ENCODE assay signal across 18 cellular contexts in genomic region chr13:75196112-75196855, GRCh38.
A peak's percentile ranks its signal among the peaks of the same experiment; 100 is the strongest.
DNase-seq lines count a peak whose midpoint lies in the region; TF ChIP-seq lines count a peak whose summit lies in the region.
"Had no signal": no experiment of that assay in that cellular context is flagged by ENCODE, and none has a peak within 500 bp of the region (broad histone marks: within the 10 kb centered on the region; RNA-seq: fewer than 3 reads in every experiment).

No MANE protein-coding gene starts in this region.

- peaks cover 55% of the 10 kb centered on the region for H3K4me1 Mint-ChIP-seq in chondrocyte (ENCODE audit: low read depth)
- H3K4me1 Mint-ChIP-seq in activated T-cell treated with anti-CD3 and anti-CD28 coated beads, Interleukin-2, amount 50 U/mL, for 24 hours (ENCODE audit: low read depth), result no peaks in the 10 kb centered on the region
- H3K4me1 Mint-ChIP-seq: CD4-positive, alpha-beta memory T cell had no signal

- H3K4me2 ChIP-seq in mesenchymal stem cell (ENCODE audit: low read length, poor library complexity, severe bottlenecking), result peak overlapping the region; percentile 26

- peak overlapping the region; percentile 58 for H3K4me3 Mint-ChIP-seq in chondrocyte (ENCODE audit: unreplicated experiment)
- H3K4me3 Mint-ChIP-seq in activated T-cell treated with anti-CD3 and anti-CD28 coated beads, Interleukin-2, amount 50 U/mL, for 24 hours, result no peak overlapping the region
- H3K4me3 Mint-ChIP-seq: activated CD8-positive, alpha-beta T cell treated with anti-CD3 and anti-CD28 coated beads, Interleukin-2, amount 10 ng/mL, durations not matched to agents 7 days and 5 days; CD4-positive, alpha-beta memory T cell had no signal

- H2BK120ac ChIP-seq in mesenchymal stem cell (ENCODE audit: low read depth, low read length), result no peak overlapping the region

- H2BK15ac ChIP-seq in mesenchymal stem cell (ENCODE audit: low read depth, poor library complexity, severe bottlenecking), result no peak overlapping the region

- no peak overlapping the region for H4K91ac ChIP-seq in mesenchymal stem cell (ENCODE audit: low read length)

- H2AFZ ChIP-seq in mesenchymal stem cell (ENCODE audit: low read depth, low read length), result no peak overlapping the region

- H3K4me3 ChIP-seq in mesenchymal stem cell (ENCODE audit: insufficient read depth in 1 of 2, low read depth in 1 of 2, low read length in 2 of 2), result no peak overlapping the region

- no peaks in the 10 kb centered on the region for H3K79me1 ChIP-seq in mesenchymal stem cell (replicated peaks; ENCODE audit: low read length, poor library complexity, severe bottlenecking)

- H3K27me3 Mint-ChIP-seq in chondrocyte (ENCODE audit: low read depth), result no peaks in the 10 kb centered on the region
- H3K27me3 Mint-ChIP-seq in activated T-cell treated with anti-CD3 and anti-CD28 coated beads, Interleukin-2, amount 50 U/mL, for 24 hours, result peaks cover 28% of the 10 kb centered on the region

- peak overlapping the region; percentile 95 for H3K27ac Mint-ChIP-seq in chondrocyte (ENCODE audit: unreplicated experiment)
- no peak overlapping the region for H3K27ac Mint-ChIP-seq in activated T-cell treated with anti-CD3 and anti-CD28 coated beads, Interleukin-2, amount 50 U/mL, for 24 hours
- H3K27ac Mint-ChIP-seq: activated CD8-positive, alpha-beta T cell treated with anti-CD3 and anti-CD28 coated beads, Interleukin-2, amount 10 ng/mL, durations not matched to agents 7 days and 5 days; CD4-positive, alpha-beta memory T cell had no signal

- no peak overlapping the region for H3K18ac ChIP-seq in mesenchymal stem cell (ENCODE audit: low read depth in 1 of 2, low read length in 2 of 2)

- TF ChIP-seq POLR2A in erythroblast (IDR thresholded peaks at IDR 0.05; ENCODE audit: low read length), result no peak

- peaks cover 2% of the 10 kb centered on the region for H3K4me1 ChIP-seq in mesenchymal stem cell (ENCODE audit: control insufficient read depth, insufficient read depth, low read depth, low read length)

- no peak overlapping the region for H2BK12ac ChIP-seq in mesenchymal stem cell (ENCODE audit: low read length in 2 of 2)

- no peak overlapping the region for H2BK5ac ChIP-seq in mesenchymal stem cell (ENCODE audit: low read depth, low read length, poor library complexity, severe bottlenecking)

- H3K9me3 ChIP-seq in mesenchymal stem cell (ENCODE audit: control insufficient read depth, low read length), result no peaks in the 10 kb centered on the region

- no peak overlapping the region for H4K8ac ChIP-seq in mesenchymal stem cell (ENCODE audit: low read length)

- H3K9ac ChIP-seq in mesenchymal stem cell (ENCODE audit: low read length), result no peak overlapping the region

- H3K36me3 Mint-ChIP-seq in chondrocyte (ENCODE audit: low read depth), result peaks cover 1% of the 10 kb centered on the region
- H3K36me3 Mint-ChIP-seq in activated T-cell treated with anti-CD3 and anti-CD28 coated beads, Interleukin-2, amount 50 U/mL, for 24 hours (ENCODE audit: low read depth), result no peaks in the 10 kb centered on the region
- H3K36me3 Mint-ChIP-seq: CD4-positive, alpha-beta memory T cell had no signal

- DNase-seq in NCI-H524 (lab: John Stamatoyannopoulos, UW), result peak; percentile 17 to 26
- DNase-seq in NCI-H524 treated with DMSO at 0.1 percent for 48 hours (lab: John Stamatoyannopoulos, UW), result no peak
- no peak for DNase-seq in chondrocyte (ENCODE audit: low spot score)
- DNase-seq in mesenchymal stem cell, result peak; percentile 26
- peak; percentile 61 for DNase-seq in stromal cell of bone marrow (ENCODE audit: low read depth)
- no peak for DNase-seq in ACHN
- no peak for DNase-seq in activated T-cell treated with anti-CD3 and anti-CD28 coated beads, Interleukin-2, amount 50 U/mL, for 24 hours
- DNase-seq in erythroblast (lab: John Stamatoyannopoulos, UW), result no peak
- DNase-seq: 8988T; activated CD8-positive, alpha-beta T cell treated with anti-CD3 and anti-CD28 coated beads, Interleukin-2, amount 10 ng/mL, durations not matched to agents 7 days and 5 days; aorta; CD4-positive, alpha-beta memory T cell; effector CD8-positive, alpha-beta T cell; GF-D8; KBM-7; NCI-H1417 treated with DMSO at 0.1 percent for 48 hours; NCI-H526 treated with DMSO at 0.1 percent for 48 hours; PC-3 had no signal

- no peak overlapping the region for H3K4ac ChIP-seq in mesenchymal stem cell (ENCODE audit: low read depth in 1 of 2, low read length in 2 of 2)

- no peak overlapping the region for H3K23ac ChIP-seq in mesenchymal stem cell (ENCODE audit: low read length in 2 of 2)

- 93% methylated on average over 5 of the region's 6 CpGs for WGBS in mesenchymal stem cell

- H3K36me3 ChIP-seq in mesenchymal stem cell (ENCODE audit: control insufficient read depth in 1 of 2, insufficient read depth in 2 of 2, low read depth in 1 of 2, low read length in 2 of 2), result no peaks in the 10 kb centered on the region

- no peaks in the 10 kb centered on the region for H3K27me3 ChIP-seq in mesenchymal stem cell (ENCODE audit: control insufficient read depth in 1 of 2, insufficient read depth in 1 of 2, low read length in 2 of 2)

- peak; percentile 47 for TF ChIP-seq CTCF in chondrocyte (IDR thresholded peaks at IDR 0.05)

- no peak overlapping the region for H3K14ac ChIP-seq in mesenchymal stem cell (ENCODE audit: low read length in 2 of 2)

- no peaks in the 10 kb centered on the region for H3K9me3 Mint-ChIP-seq in chondrocyte (ENCODE audit: low read depth)
- no peaks in the 10 kb centered on the region for H3K9me3 Mint-ChIP-seq in activated T-cell treated with anti-CD3 and anti-CD28 coated beads, Interleukin-2, amount 50 U/mL, for 24 hours
- H3K9me3 Mint-ChIP-seq: CD4-positive, alpha-beta memory T cell had no signal

- peak overlapping the region; percentile 46 for H3K27ac ChIP-seq in mesenchymal stem cell (ENCODE audit: low read length, poor library complexity, severe bottlenecking)

- H2AK5ac ChIP-seq in mesenchymal stem cell (ENCODE audit: low read length, severe bottlenecking), result no peak overlapping the region

- in situ Hi-C loops in ACHN (cut with HindIII; ENCODE audit: low pct_ligation_motif_present, low pct_unique_long_range_greater_than_20kb, low sequenced_read_pairs), result no loop called here

Comparison
In these comparisons a context has a peak if more than half of its experiments do, and no peak if none do; other contexts are left out.
1. DNase-seq: peak in NCI-H524 (2 of 2), mesenchymal stem cell (single experiment) and stromal cell of bone marrow (single experiment); none in NCI-H524 treated with DMSO at 0.1 percent for 48 hours (single experiment), chondrocyte (single experiment), ACHN (single experiment), activated T-cell treated with anti-CD3 and anti-CD28 coated beads, Interleukin-2, amount 50 U/mL, for 24 hours (single experiment) and erythroblast (0 of 2).